ENCODE assay signal across 21 cellular contexts in genomic region chr5:113237893-113238292, GRCh38.
"Had no signal": no experiment of that assay in that cellular context is flagged by ENCODE, and none has a peak within 500 bp of the region (broad histone marks: within the 10 kb centered on the region; RNA-seq: fewer than 3 reads in every experiment).

No MANE protein-coding gene starts in this region.

- H3K4me3 Mint-ChIP-seq: activated T-cell treated with anti-CD3 and anti-CD28 coated beads, Interleukin-2, amount 50 U/mL, for 72 hours; naive thymus-derived CD4-positive, alpha-beta T cell; stimulated activated naive CD8-positive, alpha-beta T cell treated with anti-CD3 and anti-CD28 coated beads, Interleukin-15, amount 100 ng/mL, for 72 hours had no signal

- H3K4me1 ChIP-seq: ascending aorta had no signal

- DNase-seq: activated CD4-positive, alpha-beta T cell treated with anti-CD3 and anti-CD28 coated beads for 1 hour; activated effector memory CD4-positive, alpha-beta T cell treated with anti-CD3 and anti-CD28 coated beads, Interleukin-2, amount 50 U/mL, for 16 hours; activated naive CD4-positive, alpha-beta T cell treated with anti-CD3 and anti-CD28 coated beads, Interleukin-2, amount 50 U/mL, for 16 hours; activated T-cell treated with anti-CD3 and anti-CD28 coated beads, Interleukin-2, amount 50 U/mL, for 72 hours; cerebellar nuclear complex; cortex of kidney; gastrocnemius medialis; heart left ventricle; left ventricle myocardium inferior; mammary epithelial cell; naive thymus-derived CD4-positive, alpha-beta T cell; ovary; right lobe of liver; small intestine; stimulated activated CD4-positive, alpha-beta T cell treated with anti-CD3 and anti-CD28 coated beads, Interleukin-15, amount 100 ng/mL, for 24 hours; stimulated activated CD4-positive, alpha-beta T cell treated with anti-CD3 and anti-CD28 coated beads, Interleukin-2, amount 100 ng/mL, for 48 hours; stimulated activated naive CD8-positive, alpha-beta T cell treated with anti-CD3 and anti-CD28 coated beads, Interleukin-15, amount 100 ng/mL, for 72 hours; trophoblast cell had no signal

- H3K27ac Mint-ChIP-seq: activated T-cell treated with anti-CD3 and anti-CD28 coated beads, Interleukin-2, amount 50 U/mL, for 72 hours; naive thymus-derived CD4-positive, alpha-beta T cell; stimulated activated naive CD8-positive, alpha-beta T cell treated with anti-CD3 and anti-CD28 coated beads, Interleukin-15, amount 100 ng/mL, for 72 hours had no signal

- ATAC-seq: activated T-cell treated with anti-CD3 and anti-CD28 coated beads, Interleukin-2, amount 50 U/mL, for 72 hours; esophagus mucosa; gastrocnemius medialis; heart left ventricle; naive thymus-derived CD4-positive, alpha-beta T cell; right lobe of liver; stimulated activated naive CD8-positive, alpha-beta T cell treated with anti-CD3 and anti-CD28 coated beads, Interleukin-15, amount 100 ng/mL, for 72 hours had no signal

- H3K27me3 ChIP-seq: ascending aorta, breast epithelium, gastrocnemius medialis, heart left ventricle, ovary, right lobe of liver had no signal

- H3K9me3 ChIP-seq: ascending aorta, breast epithelium, gastrocnemius medialis, heart left ventricle, left ventricle myocardium inferior, ovary, right lobe of liver had no signal

- H3K27me3 Mint-ChIP-seq: stimulated activated naive CD8-positive, alpha-beta T cell treated with anti-CD3 and anti-CD28 coated beads, Interleukin-15, amount 100 ng/mL, for 72 hours had no signal

- H3K4me3 ChIP-seq: ascending aorta, breast epithelium, gastrocnemius medialis, heart left ventricle, left ventricle myocardium inferior, ovary, right lobe of liver had no signal

- H3K36me3 ChIP-seq: ascending aorta, breast epithelium, gastrocnemius medialis, heart left ventricle, left ventricle myocardium inferior, ovary, right lobe of liver had no signal

- H3K27ac ChIP-seq: ascending aorta, breast epithelium, heart left ventricle, left ventricle myocardium inferior, ovary, right lobe of liver had no signal

- H3K9me3 Mint-ChIP-seq: activated T-cell treated with anti-CD3 and anti-CD28 coated beads, Interleukin-2, amount 50 U/mL, for 72 hours; naive thymus-derived CD4-positive, alpha-beta T cell; stimulated activated naive CD8-positive, alpha-beta T cell treated with anti-CD3 and anti-CD28 coated beads, Interleukin-15, amount 100 ng/mL, for 72 hours had no signal

- H3K36me3 Mint-ChIP-seq: naive thymus-derived CD4-positive, alpha-beta T cell had no signal
